1 cellular context compared by ENCODE assay signal in genomic region chr6:156777577-156777865, GRCh38.
A peak's percentile ranks its signal among the peaks of the same experiment; 100 is the strongest.
TF ChIP-seq lines count a peak whose summit lies in the region.

No MANE protein-coding gene starts in this region.

TF ChIP-seq in HepG2, 621 proteins besides CTCF, POLR2A, EP300 and RAD21 (continued from another document):
- TF ChIP-seq, protein P1, sequence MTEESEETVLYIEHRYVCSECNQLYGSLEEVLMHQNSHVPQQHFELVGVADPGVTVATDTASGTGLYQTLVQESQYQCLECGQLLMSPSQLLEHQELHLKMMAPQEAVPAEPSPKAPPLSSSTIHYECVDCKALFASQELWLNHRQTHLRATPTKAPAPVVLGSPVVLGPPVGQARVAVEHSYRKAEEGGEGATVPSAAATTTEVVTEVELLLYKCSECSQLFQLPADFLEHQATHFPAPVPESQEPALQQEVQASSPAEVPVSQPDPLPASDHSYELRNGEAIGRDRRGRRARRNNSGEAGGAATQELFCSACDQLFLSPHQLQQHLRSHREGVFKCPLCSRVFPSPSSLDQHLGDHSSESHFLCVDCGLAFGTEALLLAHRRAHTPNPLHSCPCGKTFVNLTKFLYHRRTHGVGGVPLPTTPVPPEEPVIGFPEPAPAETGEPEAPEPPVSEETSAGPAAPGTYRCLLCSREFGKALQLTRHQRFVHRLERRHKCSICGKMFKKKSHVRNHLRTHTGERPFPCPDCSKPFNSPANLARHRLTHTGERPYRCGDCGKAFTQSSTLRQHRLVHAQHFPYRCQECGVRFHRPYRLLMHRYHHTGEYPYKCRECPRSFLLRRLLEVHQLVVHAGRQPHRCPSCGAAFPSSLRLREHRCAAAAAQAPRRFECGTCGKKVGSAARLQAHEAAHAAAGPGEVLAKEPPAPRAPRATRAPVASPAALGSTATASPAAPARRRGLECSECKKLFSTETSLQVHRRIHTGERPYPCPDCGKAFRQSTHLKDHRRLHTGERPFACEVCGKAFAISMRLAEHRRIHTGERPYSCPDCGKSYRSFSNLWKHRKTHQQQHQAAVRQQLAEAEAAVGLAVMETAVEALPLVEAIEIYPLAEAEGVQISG (CRISPR knock-in tag; IDR thresholded peaks at IDR 0.05): no peak; the same call in 1 of the 2 replicates
- TF ChIP-seq, protein P2, sequence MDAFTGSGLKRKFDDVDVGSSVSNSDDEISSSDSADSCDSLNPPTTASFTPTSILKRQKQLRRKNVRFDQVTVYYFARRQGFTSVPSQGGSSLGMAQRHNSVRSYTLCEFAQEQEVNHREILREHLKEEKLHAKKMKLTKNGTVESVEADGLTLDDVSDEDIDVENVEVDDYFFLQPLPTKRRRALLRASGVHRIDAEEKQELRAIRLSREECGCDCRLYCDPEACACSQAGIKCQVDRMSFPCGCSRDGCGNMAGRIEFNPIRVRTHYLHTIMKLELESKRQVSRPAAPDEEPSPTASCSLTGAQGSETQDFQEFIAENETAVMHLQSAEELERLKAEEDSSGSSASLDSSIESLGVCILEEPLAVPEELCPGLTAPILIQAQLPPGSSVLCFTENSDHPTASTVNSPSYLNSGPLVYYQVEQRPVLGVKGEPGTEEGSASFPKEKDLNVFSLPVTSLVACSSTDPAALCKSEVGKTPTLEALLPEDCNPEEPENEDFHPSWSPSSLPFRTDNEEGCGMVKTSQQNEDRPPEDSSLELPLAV (CRISPR knock-in tag; conservative IDR thresholded peaks at IDR 0.05; ENCODE audit: low read depth): no peak
- TF ChIP-seq NFRKB (IDR thresholded peaks at IDR 0.05) (no peak), ARID2 (CRISPR knock-in tag; IDR thresholded peaks at IDR 0.05; ENCODE audit: borderline replicate concordance) (no peak), BHLHE40 (IDR thresholded peaks at IDR 0.05; ENCODE audit: low read length) (no peak), LCORL (IDR thresholded peaks at IDR 0.05) (no peak), LCORL (CRISPR knock-in tag; IDR thresholded peaks at IDR 0.05) (no peak), GABPB1 (CRISPR knock-in tag; IDR thresholded peaks at IDR 0.05) (0 out of 2 replicates have a peak, but pooled peaks have one; percentile 56), ZNF468 (CRISPR knock-in tag; IDR thresholded peaks at IDR 0.05) (no peak), TSC22D2 (CRISPR knock-in tag; IDR thresholded peaks at IDR 0.05; ENCODE audit: borderline replicate concordance) (0 out of 2 replicates have a peak, but pooled peaks have one; percentile 1), SIX1 (CRISPR knock-in tag; IDR thresholded peaks at IDR 0.05; ENCODE audit: borderline replicate concordance) (no peak), FOXK1 (CRISPR knock-in tag; IDR thresholded peaks at IDR 0.05; ENCODE audit: borderline replicate concordance, low read depth) (no peak; the same call in 1 of the 2 replicates), PRMT3 (CRISPR knock-in tag; IDR thresholded peaks at IDR 0.05; ENCODE audit: borderline replicate concordance, low read depth) (0 out of 2 replicates have a peak, but pooled peaks have one; percentile 8), CEBPB (IDR thresholded peaks at IDR 0.05; ENCODE audit: borderline replicate concordance, low read depth, low read length) (no peak), ZNF670 (CRISPR knock-in tag; IDR thresholded peaks at IDR 0.05; ENCODE audit: borderline replicate concordance) (no peak), ZNF616 (CRISPR knock-in tag; IDR thresholded peaks at IDR 0.05; ENCODE audit: low read depth) (0 out of 2 replicates have a peak, but pooled peaks have one; percentile 2), SYNCRIP (IDR thresholded peaks at IDR 0.05; ENCODE audit: insufficient read depth, low read depth, low read length) (no peak), ZNF83 (CRISPR knock-in tag; IDR thresholded peaks at IDR 0.05; ENCODE audit: borderline replicate concordance) (no peak)
- TF ChIP-seq, protein P3, sequence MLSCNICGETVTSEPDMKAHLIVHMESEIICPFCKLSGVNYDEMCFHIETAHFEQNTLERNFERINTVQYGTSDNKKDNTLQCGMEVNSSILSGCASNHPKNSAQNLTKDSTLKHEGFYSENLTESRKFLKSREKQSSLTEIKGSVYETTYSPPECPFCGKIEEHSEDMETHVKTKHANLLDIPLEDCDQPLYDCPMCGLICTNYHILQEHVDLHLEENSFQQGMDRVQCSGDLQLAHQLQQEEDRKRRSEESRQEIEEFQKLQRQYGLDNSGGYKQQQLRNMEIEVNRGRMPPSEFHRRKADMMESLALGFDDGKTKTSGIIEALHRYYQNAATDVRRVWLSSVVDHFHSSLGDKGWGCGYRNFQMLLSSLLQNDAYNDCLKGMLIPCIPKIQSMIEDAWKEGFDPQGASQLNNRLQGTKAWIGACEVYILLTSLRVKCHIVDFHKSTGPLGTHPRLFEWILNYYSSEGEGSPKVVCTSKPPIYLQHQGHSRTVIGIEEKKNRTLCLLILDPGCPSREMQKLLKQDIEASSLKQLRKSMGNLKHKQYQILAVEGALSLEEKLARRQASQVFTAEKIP (CRISPR knock-in tag; IDR thresholded peaks at IDR 0.05; ENCODE audit: borderline replicate concordance): no peak
- TF ChIP-seq, protein P4, sequence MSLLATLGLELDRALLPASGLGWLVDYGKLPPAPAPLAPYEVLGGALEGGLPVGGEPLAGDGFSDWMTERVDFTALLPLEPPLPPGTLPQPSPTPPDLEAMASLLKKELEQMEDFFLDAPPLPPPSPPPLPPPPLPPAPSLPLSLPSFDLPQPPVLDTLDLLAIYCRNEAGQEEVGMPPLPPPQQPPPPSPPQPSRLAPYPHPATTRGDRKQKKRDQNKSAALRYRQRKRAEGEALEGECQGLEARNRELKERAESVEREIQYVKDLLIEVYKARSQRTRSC (CRISPR knock-in tag; IDR thresholded peaks at IDR 0.05; ENCODE audit: low read depth): no peak
- TF ChIP-seq, protein P5, sequence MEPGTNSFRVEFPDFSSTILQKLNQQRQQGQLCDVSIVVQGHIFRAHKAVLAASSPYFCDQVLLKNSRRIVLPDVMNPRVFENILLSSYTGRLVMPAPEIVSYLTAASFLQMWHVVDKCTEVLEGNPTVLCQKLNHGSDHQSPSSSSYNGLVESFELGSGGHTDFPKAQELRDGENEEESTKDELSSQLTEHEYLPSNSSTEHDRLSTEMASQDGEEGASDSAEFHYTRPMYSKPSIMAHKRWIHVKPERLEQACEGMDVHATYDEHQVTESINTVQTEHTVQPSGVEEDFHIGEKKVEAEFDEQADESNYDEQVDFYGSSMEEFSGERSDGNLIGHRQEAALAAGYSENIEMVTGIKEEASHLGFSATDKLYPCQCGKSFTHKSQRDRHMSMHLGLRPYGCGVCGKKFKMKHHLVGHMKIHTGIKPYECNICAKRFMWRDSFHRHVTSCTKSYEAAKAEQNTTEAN (CRISPR knock-in tag; conservative IDR thresholded peaks at IDR 0.05): no peak
- TF ChIP-seq, protein P6, sequence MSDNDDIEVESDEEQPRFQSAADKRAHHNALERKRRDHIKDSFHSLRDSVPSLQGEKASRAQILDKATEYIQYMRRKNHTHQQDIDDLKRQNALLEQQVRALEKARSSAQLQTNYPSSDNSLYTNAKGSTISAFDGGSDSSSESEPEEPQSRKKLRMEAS (IDR thresholded peaks at IDR 0.05): peak; percentile 86; the same call in 1 of the 2 replicates
